In genomic region chr1:23691499-23692307, GRCh38 we compare ENCODE assay signal across 1 cellular context.
TF ChIP-seq lines count a peak whose summit lies in the region.

Gene RPL11 (plus strand): TSS chr1:23691806. CDS start chr1:23691824, 18 bp downstream.

TF ChIP-seq in HepG2, 621 proteins besides CTCF, POLR2A, EP300 and RAD21 (continued from another document and continues in another):
- TF ChIP-seq ZNF644 (CRISPR knock-in tag; IDR thresholded peaks at IDR 0.05; ENCODE audit: low read depth) (no peak), ZNF232 (CRISPR knock-in tag; IDR thresholded peaks at IDR 0.05; ENCODE audit: borderline replicate concordance) (0 out of 2 replicates have a peak, but pooled peaks have one; percentile 58), ETS1 (CRISPR knock-in tag; IDR thresholded peaks at IDR 0.05) (no peak), ZNF280B (CRISPR knock-in tag; IDR thresholded peaks at IDR 0.05; ENCODE audit: borderline replicate concordance) (peak; percentile 73; the same call in 1 of the 2 replicates), ZSCAN29 (CRISPR knock-in tag; conservative IDR thresholded peaks at IDR 0.05) (no peak; the same call in 1 of the 2 replicates), XBP1 (CRISPR knock-in tag; IDR thresholded peaks at IDR 0.05) (no peak), ATF5 (CRISPR knock-in tag; IDR thresholded peaks at IDR 0.05; ENCODE audit: low read depth) (no peak), DR1 (CRISPR knock-in tag; IDR thresholded peaks at IDR 0.05) (peak; percentile 97), RBAK (CRISPR knock-in tag; IDR thresholded peaks at IDR 0.05) (no peak), YEATS4 (CRISPR knock-in tag; IDR thresholded peaks at IDR 0.05; ENCODE audit: borderline replicate concordance) (peak; percentile 78), ZNF672 (CRISPR knock-in tag; IDR thresholded peaks at IDR 0.05) (no peak), FOXP1 (IDR thresholded peaks at IDR 0.05) (no peak), FOXP1 (CRISPR knock-in tag; IDR thresholded peaks at IDR 0.05) (no peak), ZBTB7B (CRISPR knock-in tag; IDR thresholded peaks at IDR 0.05) (no peak), ZNF775 (CRISPR knock-in tag; IDR thresholded peaks at IDR 0.05; ENCODE audit: borderline replicate concordance) (no peak), CCDC6 (CRISPR knock-in tag; IDR thresholded peaks at IDR 0.05) (no peak), POLR2AphosphoS5 (IDR thresholded peaks at IDR 0.05; ENCODE audit: low read depth, low read length) (peak; percentile 98), ZNF142 (CRISPR knock-in tag; IDR thresholded peaks at IDR 0.05) (peak; percentile 27; the same call in 1 of the 2 replicates), REST (IDR thresholded peaks at IDR 0.05; ENCODE audit: borderline replicate concordance in 1 of 2, low read depth in 1 of 2, low read length in 2 of 2) (peak in 1 of 2 experiments; percentile 79; a peak in 1 of 4 replicates), RNF219 (CRISPR knock-in tag; IDR thresholded peaks at IDR 0.05) (no peak), MTF2 (CRISPR knock-in tag; IDR thresholded peaks at IDR 0.05; ENCODE audit: borderline replicate concordance) (no peak), SMAD3 (CRISPR knock-in tag; IDR thresholded peaks at IDR 0.05) (peak; percentile 39; the same call in 1 of the 2 replicates), ZNF777 (CRISPR knock-in tag; IDR thresholded peaks at IDR 0.05) (no peak), ZNF780A (CRISPR knock-in tag; IDR thresholded peaks at IDR 0.05) (no peak), DDIT3 (CRISPR knock-in tag; IDR thresholded peaks at IDR 0.05) (no peak), PAWR (CRISPR knock-in tag; IDR thresholded peaks at IDR 0.05; ENCODE audit: borderline replicate concordance) (no peak), LCORL (IDR thresholded peaks at IDR 0.05) (no peak), LCORL (CRISPR knock-in tag; IDR thresholded peaks at IDR 0.05) (peak; percentile 46; the same call in 1 of the 2 replicates), SALL1 (CRISPR knock-in tag; IDR thresholded peaks at IDR 0.05) (peak; percentile 89), SNAPC2 (CRISPR knock-in tag; IDR thresholded peaks at IDR 0.05) (0 out of 2 replicates have a peak, but pooled peaks have one; percentile 63), CENPT (CRISPR knock-in tag; IDR thresholded peaks at IDR 0.05; ENCODE audit: low read depth) (no peak), NCOA1 (CRISPR knock-in tag; IDR thresholded peaks at IDR 0.05) (no peak), KLF13 (CRISPR knock-in tag; IDR thresholded peaks at IDR 0.05) (no peak), ZSCAN9 (CRISPR knock-in tag; IDR thresholded peaks at IDR 0.05; ENCODE audit: borderline replicate concordance) (peak; percentile 51; the same call in 1 of the 2 replicates), SNRNP70 (IDR thresholded peaks at IDR 0.05; ENCODE audit: low read depth, low read length) (no peak), ZNF841 (CRISPR knock-in tag; IDR thresholded peaks at IDR 0.05; ENCODE audit: borderline replicate concordance) (no peak), ZFAT (CRISPR knock-in tag; conservative IDR thresholded peaks at IDR 0.05) (no peak), ZMYM3 (CRISPR knock-in tag; IDR thresholded peaks at IDR 0.05) (no peak), ZNF816 (CRISPR knock-in tag; IDR thresholded peaks at IDR 0.05; ENCODE audit: borderline replicate concordance) (no peak), FOXJ3 (CRISPR knock-in tag; IDR thresholded peaks at IDR 0.05; ENCODE audit: borderline replicate concordance) (no peak), ZBTB37 (CRISPR knock-in tag; IDR thresholded peaks at IDR 0.05) (no peak), GFI1 (CRISPR knock-in tag; IDR thresholded peaks at IDR 0.05; ENCODE audit: borderline replicate concordance) (peak; percentile 36; the same call in 1 of the 2 replicates), ADNP (CRISPR knock-in tag; IDR thresholded peaks at IDR 0.05) (no peak)
